In genomic region chr1:209633335-209633997, GRCh38 we compare ENCODE assay signal across 18 cellular contexts. TPM values are rescaled to one million over a fixed set of nuclear protein-coding genes. Genes with fewer than 3 reads are reported as not detected.
DNase-seq lines count a peak whose midpoint lies in the region; ATAC-seq, FAIRE-seq and TF ChIP-seq lines count a peak whose summit lies in the region.
"Had no signal": no experiment of that assay in that cellular context is flagged by ENCODE, and none has a peak within 500 bp of the region (broad histone marks: within the 10 kb centered on the region; RNA-seq: fewer than 3 reads in every experiment).

No MANE protein-coding gene starts in this region.

- no peak overlapping the region for H3K27ac ChIP-seq in sigmoid colon
- H3K27ac ChIP-seq: KMS-11 had no signal

- TF ChIP-seq POLR2A in sigmoid colon (IDR thresholded peaks at IDR 0.05): no peak

- DNase-seq in GM10248 (ENCODE audit: extremely low spot score): peak; percentile 61
- peak; percentile 97 for DNase-seq in RCC 7860 (ENCODE audit: low spot score)
- DNase-seq in kidney glomerular epithelial cell (lab: John Stamatoyannopoulos, UW): peak; percentile 73
- DNase-seq in sigmoid colon: no peak
- DNase-seq in ecto neural progenitor cell (ENCODE audit: low spot score): no peak
- DNase-seq in NCI-H2081 treated with DMSO at 0.1 percent for 48 hours (lab: John Stamatoyannopoulos, UW): no peak
- no peak for DNase-seq in posterior vena cava (ENCODE audit: low spot score)
- DNase-seq: activated CD8-positive, alpha-beta memory T cell treated with anti-CD3 and anti-CD28 coated beads, Interleukin-2, amount 10 ng/mL, durations not matched to agents 7 days and 5 days; CD4-positive, CD25-positive, alpha-beta regulatory T cell; left cardiac atrium; NCI-H1930; NCI-H774; retina; stimulated activated CD4-positive, alpha-beta T cell treated with anti-CD3 and anti-CD28 coated beads, Interleukin-4, amount 100 ng/mL, for 1 hour had no signal

- no peaks in the 10 kb centered on the region for H3K9me3 ChIP-seq in sigmoid colon

- CTCF ChIA-PET in GM10248 (lab: Yijun Ruan, JAX): interaction anchor here (1.3 to 2.3 kb wide), 3 partner anchors 9 to 60 kb away, joined by 4 to 7 read pairs (median 5); no protein-coding TSS in a partner anchor

- TF ChIP-seq EP300 in sigmoid colon (IDR thresholded peaks at IDR 0.05): no peak

- no peaks in the 10 kb centered on the region for H3K4me1 ChIP-seq in sigmoid colon

- POLR2A ChIA-PET in GM10248 (lab: Yijun Ruan, JAX): no interaction called here

- H3K4me3 ChIP-seq in sigmoid colon: no peak overlapping the region

- 76 to 94% methylated on average over 6 of the region's 6 CpGs for WGBS in sigmoid colon, 2 donors

- intact Hi-C loops in sigmoid colon (cut with DNase I): no loop called here
- intact Hi-C loops in posterior vena cava (cut with DNase I): no loop called here

- H3K36me3 ChIP-seq in sigmoid colon: no peaks in the 10 kb centered on the region

- FAIRE-seq in RCC 7860 (lab: Jason Lieb, UNC): peak; percentile 99
- FAIRE-seq: endometrium, GM18507 had no signal

- peak; percentile 67 for ATAC-seq in HG02798 (IDR thresholded peaks at IDR 0.05; ENCODE audit: poor library complexity, unreplicated experiment)
- ATAC-seq: activated CD8-positive, alpha-beta memory T cell treated with anti-CD3 and anti-CD28 coated beads, Interleukin-2, amount 10 ng/mL, durations not matched to agents 7 days and 5 days; left cardiac atrium had no signal

- no peaks in the 10 kb centered on the region for H3K27me3 ChIP-seq in sigmoid colon

- no peak for TF ChIP-seq CTCF in GM10248 (IDR thresholded peaks at IDR 0.05; ENCODE audit: control extremely low read depth, extremely low read depth, low read depth, missing control alignments)
- TF ChIP-seq CTCF in sigmoid colon (IDR thresholded peaks at IDR 0.05): no peak

RNA-seq across cellular contexts. Expression of gene LAMB3, which starts 18.8 kb away (rescaled TPM):
- total RNA-seq in sigmoid colon (under 1 TPM in 3 of 4 donors, not detected in 1; 0.14 to 0.55 (median 0.16) TPM), posterior vena cava (1 to 10 TPM; 1.5 TPM)
- polyA plus RNA-seq in sigmoid colon: 10 to 100 TPM; 18.0 to 49.4 (median 21.0) TPM

RNA-seq across cellular contexts. Expression of gene G0S2, which starts 41.7 kb away (rescaled TPM):
- 10 to 100 TPM; 19.3 to 33.5 (median 21.5) TPM for total RNA-seq in sigmoid colon
- 10 to 100 TPM; 25.2 to 70.5 (median 59.3) TPM for polyA plus RNA-seq in sigmoid colon
- total RNA-seq in posterior vena cava: 10 to 100 TPM; 12.5 to 35.0 TPM
- total RNA-seq: CD4-positive, CD25-positive, alpha-beta regulatory T cell had no signal

RNA-seq across cellular contexts. Expression of gene CAMK1G, which starts 50.0 kb away (rescaled TPM):
- total RNA-seq in sigmoid colon: 1 to 10 TPM in 1 of 4 donors, under 1 TPM in 3; 0.16 to 1.4 (median 0.62) TPM
- polyA plus RNA-seq in sigmoid colon: under 1 TPM in 1 of 3 donors, not detected in 2; 0.48 TPM
- not detected for total RNA-seq in posterior vena cava
- total RNA-seq: activated CD8-positive, alpha-beta memory T cell treated with anti-CD3 and anti-CD28 coated beads, Interleukin-2, amount 10 ng/mL, durations not matched to agents 7 days and 5 days; CD4-positive, CD25-positive, alpha-beta regulatory T cell had no signal
- polyA plus RNA-seq: CD4-positive, CD25-positive, alpha-beta regulatory T cell had no signal

Comparison
In these comparisons a context has a peak if more than half of its experiments do, and no peak if none do; other contexts are left out.
1. DNase-seq: peak in GM10248 (single experiment), RCC 7860 (single experiment) and kidney glomerular epithelial cell (single experiment); none in sigmoid colon (single experiment), ecto neural progenitor cell (single experiment), NCI-H2081 treated with DMSO at 0.1 percent for 48 hours (single experiment) and posterior vena cava (single experiment).